ENCODE assay signal across 26 cellular contexts in genomic region chr18:8029731-8030130, GRCh38.
"Had no signal": no experiment of that assay in that cellular context is flagged by ENCODE, and none has a peak within 500 bp of the region (broad histone marks: within the 10 kb centered on the region; RNA-seq: fewer than 3 reads in every experiment).

No MANE protein-coding gene starts in this region.

- H2AFZ ChIP-seq: neural progenitor cell, parathyroid adenoma had no signal

- H3K79me2 ChIP-seq: parathyroid adenoma had no signal

- H3K4me3 ChIP-seq: neural progenitor cell, ovary, psoas muscle, right lobe of liver, sigmoid colon, suprapubic skin, testis, tibial artery, transverse colon, upper lobe of right lung, vagina had no signal

- H3K9ac ChIP-seq: neural progenitor cell, parathyroid adenoma had no signal

- H3K27me3 ChIP-seq: neural progenitor cell, ovary, right lobe of liver, sigmoid colon, suprapubic skin, testis, tibial artery, transverse colon, upper lobe of right lung, vagina had no signal

- H3K4me2 ChIP-seq: neural progenitor cell had no signal

- ATAC-seq: naive thymus-derived CD4-positive, alpha-beta T cell; natural killer cell; psoas muscle; right cardiac atrium; stimulated activated effector memory CD8-positive, alpha-beta T cell treated with anti-CD3 and anti-CD28 coated beads, Interleukin-12 subunit alpha, Interleukin-12 subunit beta, amount 100 ng/mL, for 72 hours; stimulated activated naive B cell treated with anti-CD40 and anti-IgM and Interleukin-4, amounts not matched to agents 10 μg/mL and 1 μg/mL and 100 μg/mL, for 72 hours had no signal

- DNase-seq: naive thymus-derived CD4-positive, alpha-beta T cell; natural killer cell; occipital lobe; ovary; posterior cingulate gyrus; psoas muscle; right lobe of liver; sigmoid colon; small intestine; stimulated activated CD4-positive, alpha-beta T cell treated with anti-CD3 and anti-CD28 coated beads, Interleukin-15, amount 100 ng/mL, for 24 hours; stimulated activated CD4-positive, alpha-beta T cell treated with anti-CD3 and anti-CD28 coated beads, Interleukin-2, amount 100 ng/mL, for 24 hours; stimulated activated CD4-positive, alpha-beta T cell treated with anti-CD3 and anti-CD28 coated beads, Interleukin-2, amount 100 ng/mL, for 48 hours; stimulated activated CD4-positive, alpha-beta T cell treated with anti-CD3 and anti-CD28 coated beads, Interleukin-4, amount 100 ng/mL, for 24 hours; stimulated activated naive B cell treated with anti-CD40 and anti-IgM and Interleukin-4, amounts not matched to agents 10 μg/mL and 1 μg/mL and 100 μg/mL, for 72 hours; stimulated activated naive CD4-positive, alpha-beta T cell treated with Interleukin-2 at 50 U/mL for 16 hours; substantia nigra; testis; tibial artery; transverse colon had no signal

- H3K36me3 ChIP-seq: neural progenitor cell, ovary, right lobe of liver, sigmoid colon, suprapubic skin, tibial artery, transverse colon, upper lobe of right lung, vagina had no signal

- H3K9me3 ChIP-seq: ovary, psoas muscle, right lobe of liver, sigmoid colon, suprapubic skin, testis, tibial artery, upper lobe of right lung, vagina had no signal

- H3K4me1 ChIP-seq: neural progenitor cell, psoas muscle, right lobe of liver, sigmoid colon, suprapubic skin, testis, tibial artery, transverse colon, upper lobe of right lung, vagina had no signal

- FAIRE-seq: small intestine had no signal

- H3K27ac ChIP-seq: neural progenitor cell, ovary, parathyroid adenoma, psoas muscle, right lobe of liver, sigmoid colon, suprapubic skin, testis, tibial artery, transverse colon, upper lobe of right lung, vagina had no signal
